8 cellular contexts compared by ENCODE assay signal in genomic region chr14:105090493-105091334, GRCh38. TPM values are rescaled to one million over a fixed set of nuclear protein-coding genes. Genes with fewer than 3 reads are reported as not detected.
DNase-seq lines count a peak whose midpoint lies in the region; ATAC-seq, FAIRE-seq and TF ChIP-seq lines count a peak whose summit lies in the region.

No MANE protein-coding gene starts in this region.

- POLR2A ChIA-PET in A673 (lab: Charles Lee; ENCODE audit: low non-redundant PET), result no interaction called here

- H3K9me3 Mint-ChIP-seq in activated naive CD4-positive, alpha-beta T cell treated with anti-CD3 and anti-CD28 coated beads, Interleukin-2, amount 50 U/mL, for 72 hours, result no peaks in the 10 kb centered on the region
- H3K9me3 Mint-ChIP-seq in glutamatergic neuron (ENCODE audit: unreplicated experiment), result peaks cover 9% of the 10 kb centered on the region

- H3K4me3 Mint-ChIP-seq in glutamatergic neuron (ENCODE audit: unreplicated experiment), result no peak overlapping the region

- BruUV-seq in A673 (replicated peaks; lab: Mats Ljungman, UMichigan), result no TSS peak

- TF ChIP-seq CTCF in A673 (conservative IDR thresholded peaks at IDR 0.05; ENCODE audit: low read depth, low read length) (peak; percentile 99), glutamatergic neuron (IDR thresholded peaks at IDR 0.05; ENCODE audit: partially characterized antibody, unreplicated experiment) (peak; percentile 98), pancreas (IDR thresholded peaks at IDR 0.05) (peak; percentile 97 to 98 (median 98)), tibial artery (IDR thresholded peaks at IDR 0.05) (peak; percentile 87 to 94)

- no peaks in the 10 kb centered on the region for H3K27me3 ChIP-seq in A673 (replicated peaks; ENCODE audit: insufficient read depth, low read depth, low read length, poor library complexity)
- H3K27me3 ChIP-seq in pancreas, result no peaks in the 10 kb centered on the region
- H3K27me3 ChIP-seq in tibial artery, result no peaks in the 10 kb centered on the region

- intact Hi-C loops in A673 (cut with micrococcal nuclease; ENCODE audit: unreplicated experiment) (loop anchor here (2.0 to 5.0 kb wide), 4 partner anchors 82 to 262 kb away; no protein-coding TSS in a partner anchor), pancreas (cut with DNase I) (loop anchor here in 2 of 3 donors (5.0 to 10.0 kb wide), 2 partner anchors 74 to 97 kb away; partner anchors contain the start of gene JAG2 (in 1 of the 2)), tibial artery (cut with DNase I; ENCODE audit: low total_unique reads) (loop anchor here (5.0 to 10.0 kb wide), 2 partner anchors 74 to 108 kb away; partner anchors contain the start of gene JAG2)

- peaks cover 19% of the 10 kb centered on the region for H3K4me1 ChIP-seq in A673 (ENCODE audit: insufficient read depth, low read length, poor library complexity, severe bottlenecking)
- peaks cover 19 to 41% (median 34%) of the 10 kb centered on the region in 3 donors for H3K4me1 ChIP-seq in pancreas
- peaks cover 15 to 84% (median 67%) of the 10 kb centered on the region in 4 donors for H3K4me1 ChIP-seq in tibial artery

- no peak overlapping the region for H3K27ac ChIP-seq in A673 (ENCODE audit: low read depth, low read length, poor library complexity, severe bottlenecking)
- H3K27ac ChIP-seq in pancreas, result peak overlapping the region; percentile 89 to 92 (median 91)
- peak overlapping the region; percentile 87 to 98 for H3K27ac ChIP-seq in tibial artery

- H3K4me3 ChIP-seq in A673 (ENCODE audit: low read depth, low read length, poor library complexity, severe bottlenecking) (no peak overlapping the region), pancreas (no peak overlapping the region), tibial artery (peak overlapping the region in 1 of 2 donors; percentile 77)

- WGBS in pancreas, 2 donors, result 17 to 18% methylated on average over 12 of the region's 12 CpGs

- FAIRE-seq in GM19239 (lab: Jason Lieb, UNC) (peak; percentile 93), pancreas (lab: Jason Lieb, UNC) (no peak)

- peaks cover 11% of the 10 kb centered on the region for H3K27me3 Mint-ChIP-seq in glutamatergic neuron (ENCODE audit: unreplicated experiment)

- H3K36me3 Mint-ChIP-seq in activated naive CD4-positive, alpha-beta T cell treated with anti-CD3 and anti-CD28 coated beads, Interleukin-2, amount 50 U/mL, for 72 hours, result no peaks in the 10 kb centered on the region
- peaks cover 3% of the 10 kb centered on the region for H3K36me3 Mint-ChIP-seq in glutamatergic neuron (ENCODE audit: unreplicated experiment)

- H3K4me1 Mint-ChIP-seq in glutamatergic neuron (ENCODE audit: low read depth, unreplicated experiment), result peaks cover 2% of the 10 kb centered on the region

- ATAC-seq in activated naive CD4-positive, alpha-beta T cell treated with anti-CD3 and anti-CD28 coated beads, Interleukin-2, amount 50 U/mL, for 72 hours, result peak; percentile 48 to 59
- peak; percentile 55 to 68 (median 59) for ATAC-seq in pancreas

- DNase-seq in A673 (ENCODE audit: low spot score) (peak; percentile 84), GM19239 (ENCODE audit: insufficient read length, low spot score) (peak; percentile 88), NCI-H1105 treated with DMSO at 0.1 percent for 48 hours (lab: John Stamatoyannopoulos, UW) (peak; percentile 76), SW 1271 (lab: John Stamatoyannopoulos, UW) (peak; percentile 68 to 83), glutamatergic neuron (peak; percentile 96), pancreas (peak; percentile 80 to 99 (median 91)), tibial artery (peak; percentile 81 to 90)
- peak; percentile 84 to 97 for DNase-seq in activated naive CD4-positive, alpha-beta T cell treated with anti-CD3 and anti-CD28 coated beads, Interleukin-2, amount 50 U/mL, for 72 hours (ENCODE audit: low spot score in 2 of 2)

- no peaks in the 10 kb centered on the region for H3K36me3 ChIP-seq in A673 (ENCODE audit: insufficient read depth, low read length, poor library complexity, severe bottlenecking)
- no peaks in the 10 kb centered on the region for H3K36me3 ChIP-seq in pancreas
- no peaks in the 10 kb centered on the region for H3K36me3 ChIP-seq in tibial artery

- H3K27ac Mint-ChIP-seq in activated naive CD4-positive, alpha-beta T cell treated with anti-CD3 and anti-CD28 coated beads, Interleukin-2, amount 50 U/mL, for 72 hours, result no peak overlapping the region
- H3K27ac Mint-ChIP-seq in glutamatergic neuron (ENCODE audit: unreplicated experiment), result no peak overlapping the region

- CTCF ChIA-PET in A673 (lab: Charles Lee), result interaction anchor here (0.6 to 1.6 kb wide), 8 partner anchors 12 to 417 kb away, joined by 3 to 11 read pairs (median 4); no protein-coding TSS in a partner anchor

- H3K9me3 ChIP-seq in A673 (ENCODE audit: low read depth, low read length, poor library complexity, severe bottlenecking) (no peaks in the 10 kb centered on the region), pancreas (no peaks in the 10 kb centered on the region), tibial artery (no peaks in the 10 kb centered on the region)

RNA-seq across cellular contexts. Expression of gene GPR132, which starts 25.5 kb away (rescaled TPM):
- total RNA-seq in A673 (2021), result not detected in 2 replicates
- 10 to 100 TPM; 24.9 to 32.6 TPM for total RNA-seq in activated naive CD4-positive, alpha-beta T cell treated with anti-CD3 and anti-CD28 coated beads, Interleukin-2, amount 50 U/mL, for 72 hours
- not detected for total RNA-seq in glutamatergic neuron (ENCODE audit: unreplicated experiment)
- total RNA-seq in pancreas, result 1 to 10 TPM in 2 of 6 donors, under 1 TPM in 4; 0.14 to 2.3 (median 0.76) TPM
- polyA plus RNA-seq in pancreas, result under 1 TPM; 0.38 to 0.46 TPM

Comparison
In these comparisons a context has a peak if more than half of its experiments do, and no peak if none do; other contexts are left out.
1. RNA of gene GPR132, which starts 25.5 kb away (total RNA-seq): 24.9 to 32.6 TPM in activated naive CD4-positive, alpha-beta T cell treated with anti-CD3 and anti-CD28 coated beads, Interleukin-2, amount 50 U/mL, for 72 hours; 0.14 to 2.3 TPM in pancreas, not detected in glutamatergic neuron (single experiment) and not detected in A673; every median in the first group is over 4 times any median in the second.
2. Peak in every context shown above with its lines, with median percentiles within 50 percentile points of each other: DNase-seq and CTCF ChIP-seq.